14 cellular contexts compared by ENCODE assay signal in genomic region chr5:14359069-14360043, GRCh38.
"Had no signal": no experiment of that assay in that cellular context is flagged by ENCODE, and none has a peak within 500 bp of the region (broad histone marks: within the 10 kb centered on the region; RNA-seq: fewer than 3 reads in every experiment).

No MANE protein-coding gene starts in this region.

- H3K36me3 ChIP-seq: colonic mucosa had no signal

- H3K27me3 ChIP-seq: colonic mucosa had no signal

- H3K4me3 ChIP-seq: colonic mucosa, skin epidermis had no signal

- H3K9me3 ChIP-seq: colonic mucosa had no signal

- DNase-seq: activated CD4-positive, alpha-beta T cell treated with anti-CD3 and anti-CD28 coated beads, Interleukin-2, amount 10 ng/mL, durations not matched to agents 24 days and 14 days; activated CD4-positive, CD25-positive, alpha-beta regulatory T cell; aorta; colonic mucosa; foreskin fibroblast; kidney glomerular epithelial cell; mesendoderm; natural killer cell; right cardiac atrium; stimulated activated CD4-positive, alpha-beta T cell treated with anti-CD3 and anti-CD28 coated beads, Interleukin-4, amount 100 ng/mL, for 4 hours; stimulated activated CD8-positive, alpha-beta memory T cell treated with anti-CD3 and anti-CD28 coated beads, Interleukin-4, amount 100 ng/mL, for 48 hours had no signal

- FAIRE-seq: endothelial cell of umbilical vein, urothelium cell line had no signal

- H3K27ac ChIP-seq: colonic mucosa, skin epidermis had no signal

- H3K4me1 ChIP-seq: colonic mucosa had no signal
